ENCODE assay signal across 9 cellular contexts in genomic region chr9:34588671-34589370, GRCh38. TPM values are rescaled to one million over a fixed set of nuclear protein-coding genes. Genes with fewer than 3 reads are reported as not detected.
A peak's percentile ranks its signal among the peaks of the same experiment; 100 is the strongest.
DNase-seq lines count a peak whose midpoint lies in the region; ATAC-seq and TF ChIP-seq lines count a peak whose summit lies in the region.
"Had no signal": no experiment of that assay in that cellular context is flagged by ENCODE, and none has a peak within 500 bp of the region (broad histone marks: within the 10 kb centered on the region; RNA-seq: fewer than 3 reads in every experiment).

No MANE protein-coding gene starts in this region.

- H3K9ac ChIP-seq in rectal smooth muscle tissue (ENCODE audit: low read length): no peak overlapping the region

- H3K4me3 ChIP-seq in GM06990 (replicated peaks; ENCODE audit: low read depth, low read length) (no peak overlapping the region), left ventricle myocardium inferior (peak overlapping the region; percentile 68), rectal smooth muscle tissue (ENCODE audit: low read length) (peak overlapping the region; percentile 53)

- H3K9me3 ChIP-seq in left ventricle myocardium inferior (replicated peaks): no peaks in the 10 kb centered on the region

- TF ChIP-seq CTCF in GM06990 (IDR thresholded peaks at IDR 0.05; ENCODE audit: insufficient read depth, low read length, poor library complexity, severe bottlenecking) (no peak), left ventricle myocardium inferior (IDR thresholded peaks at IDR 0.05; ENCODE audit: borderline replicate concordance) (no peak)

- H3K36me3 ChIP-seq in GM06990 (ENCODE audit: control insufficient read depth, insufficient read depth, low read length) (no peaks in the 10 kb centered on the region), left ventricle myocardium inferior (no peaks in the 10 kb centered on the region), rectal smooth muscle tissue (ENCODE audit: control insufficient read depth, insufficient read depth, low read length) (no peaks in the 10 kb centered on the region)

- H3K4me1 ChIP-seq in left ventricle myocardium inferior: peaks cover 51% of the 10 kb centered on the region
- peaks cover 7% of the 10 kb centered on the region for H3K4me1 ChIP-seq in rectal smooth muscle tissue (ENCODE audit: control insufficient read depth, insufficient read depth, low read length)

- DNase-seq in GM06990 (ENCODE audit: extremely low read depth, insufficient read length) (peak; percentile 22), SW480 (ENCODE audit: low spot score) (peak; percentile 21), left ventricle myocardium inferior (no peak), NCI-H446 treated with DMSO at 0.1 percent for 48 hours (lab: John Stamatoyannopoulos, UW) (no peak), glomerular visceral epithelial cell (ENCODE audit: extremely low spot score) (no peak)
- DNase-seq in stimulated activated CD4-positive, alpha-beta T cell treated with anti-CD3 and anti-CD28 coated beads, Interleukin-4, amount 100 ng/mL, for 24 hours: no peak
- DNase-seq: effector memory CD4-positive, alpha-beta T cell had no signal

- H3K27ac ChIP-seq in left ventricle myocardium inferior (replicated peaks): no peak overlapping the region
- no peak overlapping the region for H3K27ac ChIP-seq in rectal smooth muscle tissue (ENCODE audit: low read depth, low read length)

- intact Hi-C loops in left ventricle myocardium inferior (cut with micrococcal nuclease): no loop called here

- no peak for ATAC-seq in GM19395 (IDR thresholded peaks at IDR 0.05; ENCODE audit: unreplicated experiment)

- H3K27me3 ChIP-seq in GM06990 (replicated peaks; ENCODE audit: control insufficient read depth, insufficient read depth, low read length) (peaks cover 13% of the 10 kb centered on the region), left ventricle myocardium inferior (ENCODE audit: low read depth) (peaks cover 90% of the 10 kb centered on the region), rectal smooth muscle tissue (ENCODE audit: control insufficient read depth, insufficient read depth, low read length) (peaks cover 50% of the 10 kb centered on the region)

RNA-seq across cellular contexts. Expression of gene CNTFR, which starts 0.7 kb away (rescaled TPM):
- total RNA-seq in left ventricle myocardium inferior: 4.6 TPM

RNA-seq across cellular contexts. Expression of gene RPP25L, which starts 23.1 kb away (rescaled TPM):
- total RNA-seq in left ventricle myocardium inferior: 42.8 TPM

RNA-seq across cellular contexts. Expression of gene DCTN3, which starts 31.5 kb away (rescaled TPM):
- 135 TPM for total RNA-seq in left ventricle myocardium inferior

RNA-seq across cellular contexts. Expression of gene ARID3C, which starts 40.0 kb away (rescaled TPM):
- total RNA-seq in left ventricle myocardium inferior: not detected

RNA-seq across cellular contexts. Expression of gene SIGMAR1, which starts 48.8 kb away (rescaled TPM):
- total RNA-seq in left ventricle myocardium inferior: 20.0 TPM

Comparison
In these comparisons a context has a peak if more than half of its experiments do, and no peak if none do; other contexts are left out.
1. DNase-seq: peak in GM06990 (single experiment) and SW480 (single experiment); none in left ventricle myocardium inferior (single experiment), NCI-H446 treated with DMSO at 0.1 percent for 48 hours (single experiment), glomerular visceral epithelial cell (single experiment) and stimulated activated CD4-positive, alpha-beta T cell treated with anti-CD3 and anti-CD28 coated beads, Interleukin-4, amount 100 ng/mL, for 24 hours (single experiment).